Comparison of ENCODE assay signal across 14 cellular contexts in genomic region chr1:204108312-204109141, GRCh38. TPM values are rescaled to one million over a fixed set of nuclear protein-coding genes. Genes with fewer than 3 reads are reported as not detected.
DNase-seq lines count a peak whose midpoint lies in the region; ATAC-seq and TF ChIP-seq lines count a peak whose summit lies in the region.
"Had no signal": no experiment of that assay in that cellular context is flagged by ENCODE, and none has a peak within 500 bp of the region (broad histone marks: within the 10 kb centered on the region; RNA-seq: fewer than 3 reads in every experiment).

No MANE protein-coding gene starts in this region.

- H3K27ac ChIP-seq in layer of hippocampus (ENCODE audit: low read depth, low read length) (peak overlapping the region; percentile 12), stomach (peak overlapping the region in 4 of 5 donors; percentile 3 to 47 (median 26))

- H3K4me1 ChIP-seq in stomach = peaks cover 18 to 63% (median 46%) of the 10 kb centered on the region in 4 donors
- peaks cover 12% of the 10 kb centered on the region for H3K4me1 ChIP-seq in mucosa of descending colon (ENCODE audit: low read depth)

- WGBS in stomach, 5 donors = 36 to 51% (median 40%) methylated on average over 20 to 21 of the region's 21 CpGs

- H3K9me3 Mint-ChIP-seq in WTC11 = no peaks in the 10 kb centered on the region

- POLR2A ChIA-PET in WTC11 (lab: Charles Lee) = interaction anchor here (0.5 to 1.3 kb wide), 5 partner anchors 9 to 238 kb away, joined by 3 to 7 read pairs (median 4); no protein-coding TSS in a partner anchor

- peak; percentile 76 for ATAC-seq in WTC11
- ATAC-seq in mucosa of descending colon = no peak
- ATAC-seq: activated CD4-positive, CD25-positive, alpha-beta regulatory T cell treated with anti-CD3 and anti-CD28 coated beads, Interleukin-2, amount 50 U/mL, for 24 hours; naive thymus-derived CD8-positive, alpha-beta T cell had no signal

- no peaks in the 10 kb centered on the region for H3K27me3 Mint-ChIP-seq in WTC11 (ENCODE audit: low read depth)

- peaks cover 11% of the 10 kb centered on the region; the same call in 1 of the 2 replicates for H3K36me3 Mint-ChIP-seq in WTC11
- H3K36me3 Mint-ChIP-seq: naive thymus-derived CD8-positive, alpha-beta T cell had no signal

- H3K36me3 ChIP-seq in stomach (no peaks in the 10 kb centered on the region), mucosa of descending colon (ENCODE audit: low read depth) (no peaks in the 10 kb centered on the region)

- DNase-seq in NCI-H1436 treated with DMSO at 0.1 percent for 48 hours (lab: John Stamatoyannopoulos, UW) = peak; percentile 9
- DNase-seq in NCI-H1436 (lab: John Stamatoyannopoulos, UW) = no peak
- peak; percentile 66 for DNase-seq in WTC11 (ENCODE audit: low spot score)
- no peak for DNase-seq in stomach
- DNase-seq in mucosa of descending colon = no peak
- no peak for DNase-seq in activated CD4-positive, CD25-positive, alpha-beta regulatory T cell treated with anti-CD3 and anti-CD28 coated beads, Interleukin-2, amount 50 U/mL, for 72 hours
- DNase-seq in stimulated activated CD8-positive, alpha-beta memory T cell treated with anti-CD3 and anti-CD28 coated beads, Interleukin-4, amount 100 ng/mL, for 48 hours = no peak
- DNase-seq: activated gamma-delta T cell; DMS79; naive thymus-derived CD8-positive, alpha-beta T cell; RPMI8226 had no signal

- no peak for TF ChIP-seq EP300 in stomach (IDR thresholded peaks at IDR 0.05)

- H3K9me3 ChIP-seq in stomach (no peaks in the 10 kb centered on the region), mucosa of descending colon (no peaks in the 10 kb centered on the region)

- no peak for TF ChIP-seq CTCF in WTC11 (IDR thresholded peaks at IDR 0.05)
- TF ChIP-seq CTCF in stomach (IDR thresholded peaks at IDR 0.05) = no peak
- TF ChIP-seq CTCF in mucosa of descending colon (IDR thresholded peaks at IDR 0.05) = no peak

- H3K27ac Mint-ChIP-seq in WTC11 = peak overlapping the region; percentile 96

- no peaks in the 10 kb centered on the region for H3K27me3 ChIP-seq in layer of hippocampus (ENCODE audit: control insufficient read depth, insufficient read depth, low read length)
- H3K27me3 ChIP-seq in stomach = no peaks in the 10 kb centered on the region

- peaks cover 79% of the 10 kb centered on the region for H3K4me1 Mint-ChIP-seq in WTC11

- H3K4me3 ChIP-seq in stomach (no peak overlapping the region), mucosa of descending colon (no peak overlapping the region)

- no peak for TF ChIP-seq POLR2A in stomach (IDR thresholded peaks at IDR 0.05)

- H3K4me3 Mint-ChIP-seq in WTC11 = peak overlapping the region; percentile 57
- H3K4me3 Mint-ChIP-seq: naive thymus-derived CD8-positive, alpha-beta T cell had no signal

- CTCF ChIA-PET in WTC11 (lab: Charles Lee) = interaction anchor here (0.9 to 1.6 kb wide), 10 partner anchors 9 to 237 kb away, joined by 3 to 15 read pairs (median 4); no protein-coding TSS in a partner anchor

- intact Hi-C loops in stomach (cut with DNase I; ENCODE audit: low total_unique reads) = no loop called here
- intact Hi-C loops in mucosa of descending colon (cut with DNase I, micrococcal nuclease) = no loop called here

TF ChIP-seq in WTC11, 78 proteins besides CTCF, POLR2A, EP300 and RAD21 (continues in another document):
- TF ChIP-seq ZNF423 (CRISPR knock-in tag; IDR thresholded peaks at IDR 0.05) (peak; percentile 40), CREM (CRISPR knock-in tag; IDR thresholded peaks at IDR 0.05) (no peak), NR2C2 (CRISPR knock-in tag; IDR thresholded peaks at IDR 0.05) (no peak), JUN (CRISPR knock-in tag; IDR thresholded peaks at IDR 0.05) (no peak), PRDM15 (CRISPR knock-in tag; IDR thresholded peaks at IDR 0.05) (no peak), FOXK1 (CRISPR knock-in tag; IDR thresholded peaks at IDR 0.05) (peak; percentile 34; the same call in 1 of the 2 replicates), MAX (CRISPR knock-in tag; IDR thresholded peaks at IDR 0.05) (peak; percentile 63; the same call in 1 of the 2 replicates), ETV6 (CRISPR knock-in tag; IDR thresholded peaks at IDR 0.05) (no peak; the same call in 1 of the 2 replicates), AR (CRISPR knock-in tag; IDR thresholded peaks at IDR 0.05) (no peak), ZNF232 (CRISPR knock-in tag; IDR thresholded peaks at IDR 0.05) (peak; percentile 91), ZNF138 (CRISPR knock-in tag; conservative IDR thresholded peaks at IDR 0.05) (no peak), HMGXB4 (CRISPR knock-in tag; IDR thresholded peaks at IDR 0.05) (0 out of 2 replicates have a peak, but pooled peaks have one; percentile 38)

RNA-seq across cellular contexts. Expression of gene SOX13, which starts 35.6 kb away (rescaled TPM):
- 139 to 171 TPM (median 148 TPM) in 3 replicates for total RNA-seq in WTC11 (2021)
- 10 to 100 TPM; 10.5 to 42.6 (median 11.9) TPM for total RNA-seq in stomach
- 1 to 10 TPM; 4.1 to 7.3 (median 7.2) TPM for polyA plus RNA-seq in stomach
- 10 to 100 TPM; 39.8 to 69.2 (median 40.7) TPM for total RNA-seq in mucosa of descending colon

RNA-seq across cellular contexts. Expression of gene ETNK2, which starts 43.3 kb away (rescaled TPM):
- total RNA-seq in WTC11 (2021) (18.3 to 20.2 TPM (median 19.7 TPM) in 3 replicates), stomach (10 to 100 TPM in 1 of 5 donors, 1 to 10 TPM in 3, under 1 TPM in 1; 0.45 to 12.2 (median 6.6) TPM), mucosa of descending colon (1 to 10 TPM in 2 of 3 donors, under 1 TPM in 1; 0.20 to 6.8 (median 2.1) TPM)
- 1 to 10 TPM; 3.8 to 8.1 (median 7.8) TPM for polyA plus RNA-seq in stomach

RNA-seq across cellular contexts. Expression of gene REN, which starts 57.6 kb away (rescaled TPM):
- total RNA-seq in WTC11 (2021) = not detected in 3 replicates
- total RNA-seq in stomach = not detected
- under 1 TPM in 1 of 3 donors, not detected in 2; 0.08 TPM for polyA plus RNA-seq in stomach
- under 1 TPM in 2 of 3 donors, not detected in 1; 0.26 to 0.87 TPM for total RNA-seq in mucosa of descending colon
- total RNA-seq: cerebellum; naive thymus-derived CD8-positive, alpha-beta T cell had no signal
- polyA plus RNA-seq: naive thymus-derived CD8-positive, alpha-beta T cell had no signal

Comparison
In these comparisons a context has a peak if more than half of its experiments do, and no peak if none do; other contexts are left out.
1. DNase-seq: peak in NCI-H1436 treated with DMSO at 0.1 percent for 48 hours (single experiment) and WTC11 (single experiment); none in NCI-H1436 (single experiment), stomach (single experiment), mucosa of descending colon (0 of 3), activated CD4-positive, CD25-positive, alpha-beta regulatory T cell treated with anti-CD3 and anti-CD28 coated beads, Interleukin-2, amount 50 U/mL, for 72 hours (single experiment) and stimulated activated CD8-positive, alpha-beta memory T cell treated with anti-CD3 and anti-CD28 coated beads, Interleukin-4, amount 100 ng/mL, for 48 hours (single experiment).